In genomic region chr6:149060300-149060984, GRCh38 we compare ENCODE assay signal across 8 cellular contexts.
A peak's percentile ranks its signal among the peaks of the same experiment; 100 is the strongest.
DNase-seq lines count a peak whose midpoint lies in the region; ATAC-seq, FAIRE-seq and TF ChIP-seq lines count a peak whose summit lies in the region.

No MANE protein-coding gene starts in this region.

- peaks cover 3 to 16% (median 12%) of the 10 kb centered on the region in 4 donors for H3K4me1 ChIP-seq in upper lobe of left lung

- 51 to 52% methylated on average over 16 to 19 of the region's 19 CpGs for WGBS in upper lobe of left lung, 2 donors

- no peak for TF ChIP-seq EP300 in upper lobe of left lung (IDR thresholded peaks at IDR 0.05)

- ATAC-seq in HG02642 (IDR thresholded peaks at IDR 0.05; ENCODE audit: poor library complexity, unreplicated experiment) (peak; percentile 67), left colon (peak; percentile 78), upper lobe of left lung (ENCODE audit: low FRiP score in 2 of 2) (peak; percentile 47 to 72)

- peak; percentile 83 for FAIRE-seq in GM12891 (lab: Jason Lieb, UNC)

- no peaks in the 10 kb centered on the region for H3K27me3 ChIP-seq in upper lobe of left lung

- H3K4me3 ChIP-seq in upper lobe of left lung = no peak overlapping the region

- no peak overlapping the region for H3K27ac ChIP-seq in upper lobe of left lung

- intact Hi-C loops in left colon (cut with DNase I, micrococcal nuclease) = no loop called here

- no peak for TF ChIP-seq CTCF in upper lobe of left lung (IDR thresholded peaks at IDR 0.05)

- no peaks in the 10 kb centered on the region for H3K36me3 ChIP-seq in upper lobe of left lung

- H3K9me3 ChIP-seq in upper lobe of left lung = no peaks in the 10 kb centered on the region

- no peak for DNase-seq in GM12891 (ENCODE audit: insufficient read length, low spot score)
- DNase-seq in NCI-H345 treated with DMSO at 0.1 percent for 48 hours (lab: John Stamatoyannopoulos, UW; ENCODE audit: unreplicated experiment) = peak; percentile 24
- peak; percentile 20 for DNase-seq in activated T-cell treated with anti-CD3 and anti-CD28 coated beads for 1 hour (ENCODE audit: low read depth)
- peak; percentile 76 to 80 for DNase-seq in left colon
- DNase-seq in upper lobe of left lung = peak; percentile 31 to 41
- DNase-seq in NK-92 treated with Interleukin-12 subunit alpha and Interleukin-12 subunit beta, amount 100 ng/mL, for 24 hours (lab: John Stamatoyannopoulos, UW) = no peak
- no peak for DNase-seq in H4 (ENCODE audit: low spot score)

- no peak for TF ChIP-seq POLR2A in GM12891 (IDR thresholded peaks at IDR 0.05; ENCODE audit: low read depth, low read length)
- no peak for TF ChIP-seq POLR2A in upper lobe of left lung (IDR thresholded peaks at IDR 0.05)

TF ChIP-seq in GM12891, 5 proteins besides CTCF, POLR2A, EP300 and RAD21:
- TF ChIP-seq SPI1 (IDR thresholded peaks at IDR 0.05; ENCODE audit: low read depth, low read length) = peak; percentile 62
- TF ChIP-seq POU2F2 (IDR thresholded peaks at IDR 0.05; ENCODE audit: low read depth, low read length) = no peak

Comparison
In these comparisons a context has a peak if more than half of its experiments do, and no peak if none do; other contexts are left out.
1. DNase-seq: peak in NCI-H345 treated with DMSO at 0.1 percent for 48 hours (single experiment), activated T-cell treated with anti-CD3 and anti-CD28 coated beads for 1 hour (single experiment), left colon (2 of 2) and upper lobe of left lung (2 of 2); none in GM12891 (single experiment), NK-92 treated with Interleukin-12 subunit alpha and Interleukin-12 subunit beta, amount 100 ng/mL, for 24 hours (single experiment) and H4 (single experiment).
2. Peak in every context shown above with its lines, with median percentiles within 50 percentile points of each other: ATAC-seq.